Comparison of ENCODE assay signal across 1 cellular context in the genomic region with DNA sequence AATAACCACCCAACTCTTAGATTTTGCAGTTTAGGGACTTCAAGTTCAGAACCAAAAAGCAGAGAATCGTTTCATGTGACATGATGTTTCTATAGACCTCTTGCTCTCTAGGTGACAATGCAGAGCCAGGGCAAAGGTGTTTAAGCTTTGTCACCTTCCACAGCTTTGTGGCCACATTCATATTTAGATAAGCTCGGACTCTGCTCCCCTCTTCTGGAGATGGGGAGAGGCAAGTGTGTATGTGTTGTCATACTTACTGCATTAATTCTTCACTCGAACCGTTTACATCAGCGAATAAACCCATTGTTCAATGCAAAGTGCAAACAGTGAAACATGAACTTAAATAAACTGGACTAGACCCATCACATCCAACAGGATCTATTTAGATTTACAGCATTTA.
A peak's percentile ranks its signal among the peaks of the same experiment; 100 is the strongest.
TF ChIP-seq lines count a peak whose summit lies in the region.

No MANE protein-coding gene starts in this region.

TF ChIP-seq in HepG2, 621 proteins besides CTCF, POLR2A, EP300 and RAD21 (continued from another document):
- TF ChIP-seq, protein P1, sequence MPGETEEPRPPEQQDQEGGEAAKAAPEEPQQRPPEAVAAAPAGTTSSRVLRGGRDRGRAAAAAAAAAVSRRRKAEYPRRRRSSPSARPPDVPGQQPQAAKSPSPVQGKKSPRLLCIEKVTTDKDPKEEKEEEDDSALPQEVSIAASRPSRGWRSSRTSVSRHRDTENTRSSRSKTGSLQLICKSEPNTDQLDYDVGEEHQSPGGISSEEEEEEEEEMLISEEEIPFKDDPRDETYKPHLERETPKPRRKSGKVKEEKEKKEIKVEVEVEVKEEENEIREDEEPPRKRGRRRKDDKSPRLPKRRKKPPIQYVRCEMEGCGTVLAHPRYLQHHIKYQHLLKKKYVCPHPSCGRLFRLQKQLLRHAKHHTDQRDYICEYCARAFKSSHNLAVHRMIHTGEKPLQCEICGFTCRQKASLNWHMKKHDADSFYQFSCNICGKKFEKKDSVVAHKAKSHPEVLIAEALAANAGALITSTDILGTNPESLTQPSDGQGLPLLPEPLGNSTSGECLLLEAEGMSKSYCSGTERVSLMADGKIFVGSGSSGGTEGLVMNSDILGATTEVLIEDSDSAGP (CRISPR knock-in tag; IDR thresholded peaks at IDR 0.05; ENCODE audit: borderline replicate concordance), result no peak
- TF ChIP-seq SMYD3 (CRISPR knock-in tag; IDR thresholded peaks at IDR 0.05), result no peak
- no peak for TF ChIP-seq BRCA1 (CRISPR knock-in tag; IDR thresholded peaks at IDR 0.05)
- TF ChIP-seq JARID2 (CRISPR knock-in tag; IDR thresholded peaks at IDR 0.05; ENCODE audit: insufficient replicate concordance), result no peak
- TF ChIP-seq CHCHD3 (CRISPR knock-in tag; IDR thresholded peaks at IDR 0.05), result no peak
- TF ChIP-seq, protein P2, sequence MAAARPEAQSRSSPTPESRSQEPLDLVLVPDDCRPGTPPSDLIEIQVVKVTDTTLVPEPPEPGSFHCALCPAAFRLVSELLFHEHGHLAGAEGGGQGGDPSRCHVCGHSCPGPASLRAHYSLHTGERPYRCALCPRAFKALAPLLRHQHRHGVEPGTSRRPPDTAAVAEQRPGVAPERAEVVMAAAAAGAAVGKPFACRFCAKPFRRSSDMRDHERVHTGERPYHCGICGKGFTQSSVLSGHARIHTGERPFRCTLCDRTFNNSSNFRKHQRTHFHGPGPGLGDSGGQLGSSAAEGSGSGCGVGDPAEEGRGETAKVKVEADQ (CRISPR knock-in tag; IDR thresholded peaks at IDR 0.05; ENCODE audit: borderline replicate concordance), result no peak
- no peak for TF ChIP-seq HMG20B (CRISPR knock-in tag; conservative IDR thresholded peaks at IDR 0.05)
- peak; percentile 53; the same call in 1 of the 2 replicates for TF ChIP-seq BCL6 (CRISPR knock-in tag; IDR thresholded peaks at IDR 0.05)
- no peak for TF ChIP-seq ZFP36 (IDR thresholded peaks at IDR 0.05; ENCODE audit: borderline replicate concordance, low read depth, low read length, partially characterized antibody)
- no peak for TF ChIP-seq ZNF768 (CRISPR knock-in tag; IDR thresholded peaks at IDR 0.05)
- no peak for TF ChIP-seq MEIS2 (CRISPR knock-in tag; IDR thresholded peaks at IDR 0.05)
